8 cellular contexts compared by ENCODE assay signal in the genomic region with DNA sequence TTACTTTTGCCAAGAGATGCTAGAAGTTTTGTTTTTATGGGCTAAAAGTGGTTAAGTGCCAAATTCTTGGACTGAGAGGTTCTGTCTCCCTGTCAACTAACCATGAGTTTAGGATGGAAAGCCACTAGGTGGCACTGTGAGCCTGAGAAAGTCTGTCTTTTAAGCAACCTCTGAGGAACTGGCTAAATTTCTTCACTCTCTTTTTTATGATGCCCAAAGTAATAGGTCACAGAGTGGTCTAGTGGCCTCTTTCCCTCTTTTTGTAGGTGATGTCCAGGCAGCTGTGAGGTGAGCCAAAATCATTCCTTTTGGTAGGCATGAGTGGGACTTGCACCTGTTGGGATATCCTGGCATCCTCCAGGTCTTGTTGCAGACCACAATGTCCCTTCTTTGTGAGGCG. TPM values are rescaled to one million over a fixed set of nuclear protein-coding genes. Genes with fewer than 3 reads are reported as not detected.
DNase-seq lines count a peak whose midpoint lies in the region; ATAC-seq and TF ChIP-seq lines count a peak whose summit lies in the region.

No MANE protein-coding gene starts in this region.

- peak; percentile 87 to 95 for TF ChIP-seq RAD21 in liver (IDR thresholded peaks at IDR 0.05)

- H3K4me3 ChIP-seq in DND-41 (ENCODE audit: low read depth in 1 of 2, low read length in 2 of 2) (no peak overlapping the region), choroid plexus epithelial cell (ENCODE audit: low read depth, low read length) (no peak overlapping the region), liver (ENCODE audit: low read depth in 1 of 3, low read length in 3 of 3) (no peak overlapping the region)

- no peaks in the 10 kb centered on the region for H3K27me3 ChIP-seq in DND-41 (ENCODE audit: insufficient read depth, low read length, poor library complexity)
- no peaks in the 10 kb centered on the region for H3K27me3 ChIP-seq in liver (ENCODE audit: control insufficient read depth in 4 of 4, insufficient read depth in 4 of 4, low read length in 3 of 4)

- peaks cover 3% of the 10 kb centered on the region; the same call in 1 of the 2 replicates for H4K20me1 ChIP-seq in DND-41 (ENCODE audit: insufficient read depth, low read length)

- ATAC-seq in DND-41 (ENCODE audit: insufficient read depth, low read depth) (peak; percentile 87), HG02885 (IDR thresholded peaks at IDR 0.05; ENCODE audit: poor library complexity, unreplicated experiment) (peak; percentile 65), GM21360 (IDR thresholded peaks at IDR 0.05; ENCODE audit: unreplicated experiment) (no peak)

- no peak overlapping the region for H3K9ac ChIP-seq in DND-41 (ENCODE audit: low read depth, low read length)
- H3K9ac ChIP-seq in liver (ENCODE audit: low read depth in 1 of 2, low read length in 2 of 2), result no peak overlapping the region

- H3K36me3 ChIP-seq in DND-41 (ENCODE audit: insufficient read depth, low read length) (peaks cover 97% of the 10 kb centered on the region), liver (ENCODE audit: control insufficient read depth in 4 of 4, insufficient read depth in 3 of 4, low read depth in 1 of 4, low read length in 3 of 4) (peaks cover 15 to 71% (median 54%) of the 10 kb centered on the region in 4 donors)

- no peak overlapping the region for H3K4me2 ChIP-seq in DND-41 (ENCODE audit: insufficient read depth, low read length)

- no peak overlapping the region for H3K27ac ChIP-seq in DND-41 (ENCODE audit: low read length)
- no peak overlapping the region for H3K27ac ChIP-seq in liver (ENCODE audit: low read depth in 1 of 2, low read length in 2 of 2)

- DNase-seq in DND-41 (peak; percentile 66), NCI-H446 (lab: John Stamatoyannopoulos, UW) (peak; percentile 33 to 71), choroid plexus epithelial cell (ENCODE audit: low read depth) (peak; percentile 93)
- DNase-seq in activated CD4-positive, alpha-beta T cell treated with anti-CD3 and anti-CD28 coated beads for 4 hours, result peak; percentile 63 to 80
- DNase-seq in stimulated activated CD4-positive, alpha-beta T cell treated with anti-CD3 and anti-CD28 coated beads, TNF-alpha, amount 100 ng/mL, for 48 hours (ENCODE audit: low read depth in 3 of 3), result peak; percentile 26 to 59 (median 53)

- WGBS in liver, result 97% methylated on average over 1 of the region's 1 CpG

- no peaks in the 10 kb centered on the region for H3K79me2 ChIP-seq in DND-41 (ENCODE audit: insufficient read depth, low read length)

- TF ChIP-seq CTCF in DND-41 (IDR thresholded peaks at IDR 0.05; ENCODE audit: borderline replicate concordance, extremely low read depth, low read length, poor library complexity, severe bottlenecking) (peak; percentile 78), choroid plexus epithelial cell (conservative IDR thresholded peaks at IDR 0.05; ENCODE audit: low read depth, low read length) (peak; percentile 77), liver (IDR thresholded peaks at IDR 0.05; ENCODE audit: low read depth, low read length, missing input control) (peak; percentile 58)

- peaks cover 22% of the 10 kb centered on the region for H3K9me3 ChIP-seq in DND-41 (ENCODE audit: insufficient read depth, low read length, severe bottlenecking)
- peaks cover 0 to 6% (median 2%) of the 10 kb centered on the region in 4 donors for H3K9me3 ChIP-seq in liver (ENCODE audit: control insufficient read depth in 4 of 4, low read length in 3 of 4)

- H3K4me1 ChIP-seq in DND-41 (ENCODE audit: insufficient read depth, low read length) (no peaks in the 10 kb centered on the region), liver (ENCODE audit: control insufficient read depth in 4 of 4, insufficient read depth in 4 of 4, low read length in 3 of 4) (no peaks in the 10 kb centered on the region)

- no peak overlapping the region for H2AFZ ChIP-seq in DND-41 (ENCODE audit: low read depth, low read length)

TF ChIP-seq in liver, 16 proteins besides CTCF, POLR2A, EP300 and RAD21:
- TF ChIP-seq FOXA2 (IDR thresholded peaks at IDR 0.05) (no peak), NR2F2 (IDR thresholded peaks at IDR 0.05) (no peak)

RNA-seq across cellular contexts. Expression of a gene that starts 56.8 kb away (rescaled TPM):
- total RNA-seq in liver, result 100 to 1,000 TPM in 1 of 2 donors, 10 to 100 TPM in 1; 73.9 to 214 TPM
- 10 to 100 TPM; 59.4 to 94.3 TPM for polyA plus RNA-seq in liver
